9 cellular contexts compared by ENCODE assay signal in the genomic region with DNA sequence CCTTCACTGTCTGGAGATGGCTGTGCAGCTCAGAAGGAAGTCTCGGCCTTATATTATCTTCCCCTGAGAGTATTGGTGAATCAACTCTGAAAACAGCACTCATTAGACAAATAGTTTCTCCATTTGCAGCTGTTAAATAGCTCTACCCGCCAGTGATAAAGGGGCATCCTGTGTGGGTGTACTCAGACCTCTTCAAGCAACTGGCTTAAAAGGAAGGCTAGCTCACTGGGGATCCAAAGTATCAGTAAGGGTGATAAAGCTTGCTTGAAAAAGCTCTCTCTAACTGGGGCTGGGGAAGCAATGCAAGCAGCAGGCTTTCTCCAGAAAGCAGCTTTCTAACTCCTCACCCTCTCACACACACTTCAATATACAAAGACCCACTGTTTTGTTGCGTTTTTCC.
A peak's percentile ranks its signal among the peaks of the same experiment; 100 is the strongest.
DNase-seq lines count a peak whose midpoint lies in the region; ATAC-seq and TF ChIP-seq lines count a peak whose summit lies in the region.
"Had no signal": no experiment of that assay in that cellular context is flagged by ENCODE, and none has a peak within 500 bp of the region (broad histone marks: within the 10 kb centered on the region; RNA-seq: fewer than 3 reads in every experiment).

No MANE protein-coding gene starts in this region.

- DNase-seq in left kidney (ENCODE audit: low read depth, low spot score) = peak; percentile 5
- DNase-seq in activated CD4-positive, CD25-positive, alpha-beta regulatory T cell treated with anti-CD3 and anti-CD28 coated beads, Interleukin-2, amount 50 U/mL, for 72 hours = no peak
- DNase-seq in activated effector memory CD4-positive, alpha-beta T cell treated with Interleukin-2 at 50 U/mL for 16 hours = no peak
- no peak for DNase-seq in caudate nucleus (lab: John Stamatoyannopoulos, UW)
- no peak for DNase-seq in psoas muscle
- DNase-seq: stimulated activated naive B cell treated with anti-CD40 and anti-IgM and Interleukin-4, amounts not matched to agents 10 μg/mL and 1 μg/mL and 100 μg/mL, for 72 hours had no signal

- H3K27ac ChIP-seq in caudate nucleus (ENCODE audit: low read depth, low read length) = no peak overlapping the region
- no peak overlapping the region for H3K27ac ChIP-seq in psoas muscle

- no peak overlapping the region for H3K4me3 ChIP-seq in psoas muscle

- H3K27me3 ChIP-seq in psoas muscle (ENCODE audit: insufficient read depth in 3 of 3, low read length in 2 of 3) = peaks cover 0 to 4% (median 0%) of the 10 kb centered on the region in 3 donors

- H3K4me1 ChIP-seq in psoas muscle = no peaks in the 10 kb centered on the region

- WGBS in psoas muscle, 3 donors = 69 to 73% (median 70%) methylated on average over 3 of the region's 3 CpGs

- no peaks in the 10 kb centered on the region for H3K36me3 ChIP-seq in psoas muscle (ENCODE audit: insufficient read depth in 1 of 2, low read depth in 1 of 2)

- TF ChIP-seq CTCF in psoas muscle (IDR thresholded peaks at IDR 0.05) = no peak

- peak; percentile 23 for ATAC-seq in GM18498 (IDR thresholded peaks at IDR 0.05; ENCODE audit: unreplicated experiment)
- ATAC-seq in GM21390 (IDR thresholded peaks at IDR 0.05; ENCODE audit: unreplicated experiment) = peak; percentile 30
- ATAC-seq in HG03558 (IDR thresholded peaks at IDR 0.05; ENCODE audit: extremely low read depth, unreplicated experiment) = peak; percentile 22
- no peak for ATAC-seq in psoas muscle
- ATAC-seq: stimulated activated naive B cell treated with anti-CD40 and anti-IgM and Interleukin-4, amounts not matched to agents 10 μg/mL and 1 μg/mL and 100 μg/mL, for 72 hours had no signal

- no peaks in the 10 kb centered on the region for H3K9me3 ChIP-seq in psoas muscle

- intact Hi-C loops in psoas muscle (cut with DNase I) = no loop called here

Comparison
In these comparisons a context has a peak if more than half of its experiments do, and no peak if none do; other contexts are left out.
1. ATAC-seq: peak in GM18498 (single experiment), GM21390 (single experiment) and HG03558 (single experiment); none in psoas muscle (0 of 4).